ENCODE assay signal across 22 cellular contexts in genomic region chr3:10474847-10475246, GRCh38.
DNase-seq lines count a peak whose midpoint lies in the region; ATAC-seq and TF ChIP-seq lines count a peak whose summit lies in the region.
"Had no signal": no experiment of that assay in that cellular context is flagged by ENCODE, and none has a peak within 500 bp of the region (broad histone marks: within the 10 kb centered on the region; RNA-seq: fewer than 3 reads in every experiment).

No MANE protein-coding gene starts in this region.

- ATAC-seq in HG03025 (IDR thresholded peaks at IDR 0.05; ENCODE audit: low FRiP score, unreplicated experiment) = no peak
- ATAC-seq: CD8-positive, alpha-beta T cell; left lung; T-helper 17 cell had no signal

- CTCF ChIA-PET in HEK293 (lab: Yijun Ruan, JAX) = no interaction called here

- H3K4me3 ChIP-seq in GM12865 (ENCODE audit: low read depth, low read length) = no peak overlapping the region
- no peak overlapping the region for H3K4me3 ChIP-seq in HEK293 (ENCODE audit: low read depth, low read length)
- H3K4me3 ChIP-seq: left lung, SJSA1, thoracic aorta had no signal

- POLR2A ChIA-PET in HEK293 (lab: Yijun Ruan, JAX) = no interaction called here

- no peak overlapping the region for H3K27ac ChIP-seq in HEK293 (ENCODE audit: extremely low read depth, low read depth, low read length)
- H3K27ac ChIP-seq: KMS-11, left lung, neutrophil, SJSA1, thoracic aorta had no signal

- in situ Hi-C loops in KBM-7 (cut with MboI; ENCODE audit: low pct_unique_long_range_greater_than_20kb, low sequenced_read_pairs) = no loop called here

- TF ChIP-seq CTCF in GM12865 (IDR thresholded peaks at IDR 0.05; ENCODE audit: insufficient read depth, low read depth, low read length, missing control alignments) (no peak), HEK293 (tag by site-specific recombination; IDR thresholded peaks at IDR 0.05) (no peak)

- H3K36me3 ChIP-seq in HEK293 (ENCODE audit: control insufficient read depth in 2 of 2, insufficient read depth in 1 of 2, low read length in 2 of 2) = no peaks in the 10 kb centered on the region
- H3K36me3 ChIP-seq: left lung, neutrophil, SJSA1, thoracic aorta had no signal

- H3K4me1 ChIP-seq in HEK293 (ENCODE audit: control insufficient read depth, insufficient read depth, low read length) = no peaks in the 10 kb centered on the region
- H3K4me1 ChIP-seq: left lung, SJSA1 had no signal

- no peaks in the 10 kb centered on the region for H3K9me3 ChIP-seq in HEK293 (ENCODE audit: control insufficient read depth, insufficient read depth, low read depth, low read length)
- H3K9me3 ChIP-seq: left lung, neutrophil, SJSA1, thoracic aorta had no signal

- peak; percentile 36 for DNase-seq in GM12865 (ENCODE audit: low read depth)
- DNase-seq in NOMO-1 (lab: John Stamatoyannopoulos, UW; ENCODE audit: unreplicated experiment in 2 of 2) = peak; percentile 64 to 66
- DNase-seq in left kidney (ENCODE audit: low read depth, low spot score) = peak; percentile 32
- no peak for DNase-seq in inferior parietal cortex (ENCODE audit: extremely low spot score)
- DNase-seq in Ammon's horn (ENCODE audit: low spot score) = no peak
- DNase-seq in KBM-7 = no peak
- DNase-seq: activated CD4-positive, alpha-beta memory T cell treated with anti-CD3 and anti-CD28 coated beads for 36 hours; activated naive CD4-positive, alpha-beta T cell; activated T-cell treated with anti-CD3 and anti-CD28 coated beads for 4 hours; CD8-positive, alpha-beta T cell; central memory CD4-positive, alpha-beta T cell; effector CD8-positive, alpha-beta T cell; HCEC 1CT; left lung; NCI-H1105 treated with DMSO at 0.1 percent for 48 hours; T-helper 17 cell had no signal

TF ChIP-seq in HEK293, 187 proteins besides CTCF, POLR2A, EP300 and RAD21:
- TF ChIP-seq EGR2 (tag by site-specific recombination; IDR thresholded peaks at IDR 0.05; ENCODE audit: low read depth) (peak; percentile 48), ZNF600 (tag by site-specific recombination; IDR thresholded peaks at IDR 0.05) (no peak), ZNF433 (tag by site-specific recombination; IDR thresholded peaks at IDR 0.05; ENCODE audit: low read depth) (no peak), ZNF174 (tag by site-specific recombination; IDR thresholded peaks at IDR 0.05) (no peak)

Comparison
In these comparisons a context has a peak if more than half of its experiments do, and no peak if none do; other contexts are left out.
1. DNase-seq: peak in GM12865 (single experiment), NOMO-1 (2 of 2) and left kidney (single experiment); none in inferior parietal cortex (single experiment), Ammon's horn (single experiment) and KBM-7 (single experiment).